15 cellular contexts compared by ENCODE assay signal in the genomic region with DNA sequence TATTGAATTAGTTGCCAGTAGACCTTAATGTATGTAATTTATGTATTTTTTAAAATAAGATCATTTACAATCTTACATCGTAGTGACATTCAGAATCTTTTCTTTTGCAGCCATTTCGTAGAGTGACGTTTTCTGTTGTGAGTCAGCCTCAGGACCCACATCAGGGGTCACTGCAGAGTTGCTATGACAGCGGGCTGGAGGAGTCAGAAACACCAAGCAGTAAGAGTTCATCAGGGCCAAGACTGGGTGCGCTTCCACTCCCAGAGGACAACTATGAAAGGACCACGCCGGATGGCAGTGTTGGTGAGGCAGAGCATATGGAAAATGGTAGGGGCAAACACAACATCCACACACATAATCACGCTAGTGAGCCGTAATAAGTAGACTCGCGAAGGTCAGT.
"Had no signal": no experiment of that assay in that cellular context is flagged by ENCODE, and none has a peak within 500 bp of the region (broad histone marks: within the 10 kb centered on the region; RNA-seq: fewer than 3 reads in every experiment).

No MANE protein-coding gene starts in this region.

- H3K4me2 ChIP-seq: smooth muscle cell had no signal

- H3K4me3 ChIP-seq: coronary artery, ovary, right lobe of liver, smooth muscle cell had no signal

- H3K27me3 ChIP-seq: brain microvascular endothelial cell, ovary, right lobe of liver had no signal

- H3K27ac ChIP-seq: brain microvascular endothelial cell, coronary artery, ovary, right lobe of liver had no signal

- H3K4me1 ChIP-seq: right lobe of liver had no signal

- DNase-seq: activated CD4-positive, alpha-beta T cell treated with anti-CD3 and anti-CD28 coated beads, Interleukin-2, amount 50 U/mL, for 1 hour; activated CD4-positive, CD25-positive, alpha-beta regulatory T cell treated with anti-CD3 and anti-CD28 coated beads, Interleukin-2, amount 50 U/mL, for 72 hours; activated CD8-positive, alpha-beta memory T cell treated with anti-CD3 and anti-CD28 coated beads, Interleukin-2, amount 50 U/mL, for 4 hours; activated naive CD4-positive, alpha-beta T cell treated with anti-CD3 and anti-CD28 coated beads, Interleukin-2, amount 10 ng/mL, durations not matched to agents 7 days and 5 days; activated naive CD8-positive, alpha-beta T cell treated with anti-CD3 and anti-CD28 coated beads, Interleukin-2, amount 50 U/mL, for 24 hours; activated T-cell treated with anti-CD3 and anti-CD28 coated beads, Interleukin-2, amount 50 U/mL, for 4 hours; anterior cingulate cortex; brain microvascular endothelial cell; head of caudate nucleus; ovary; right lobe of liver; stimulated activated CD4-positive, alpha-beta T cell treated with anti-CD3 and anti-CD28 coated beads, Interleukin-4, amount 100 ng/mL, for 4 hours; stimulated activated naive B cell treated with anti-CD40 and anti-IgM and Interleukin-4, amounts not matched to agents 10 μg/mL and 1 μg/mL and 100 μg/mL, for 72 hours had no signal

- H3K9me3 ChIP-seq: ovary, right lobe of liver had no signal

- H3K36me3 ChIP-seq: brain microvascular endothelial cell, ovary, right lobe of liver had no signal
